ENCODE assay signal across 16 cellular contexts in genomic region chr16:88298166-88298881, GRCh38.
DNase-seq lines count a peak whose midpoint lies in the region; ATAC-seq, FAIRE-seq and TF ChIP-seq lines count a peak whose summit lies in the region.
"Had no signal": no experiment of that assay in that cellular context is flagged by ENCODE, and none has a peak within 500 bp of the region (broad histone marks: within the 10 kb centered on the region; RNA-seq: fewer than 3 reads in every experiment).

No MANE protein-coding gene starts in this region.

- no peaks in the 10 kb centered on the region for H3K9me3 Mint-ChIP-seq in endothelial cell (ENCODE audit: unreplicated experiment)
- H3K9me3 Mint-ChIP-seq in naive thymus-derived CD4-positive, alpha-beta T cell: peaks cover 0 to 4% (median 0%) of the 10 kb centered on the region in 11 donors
- H3K9me3 Mint-ChIP-seq: immature natural killer cell had no signal

- dilution Hi-C loops in keratinocyte (cut with MboI; ENCODE audit: extremely low pct_ligation_motif_present, low sequenced_read_pairs): no loop called here

- BruUV-seq in PC-3 (replicated peaks; lab: Mats Ljungman, UMichigan): no TSS peak

- H3K27me3 Mint-ChIP-seq in endothelial cell (ENCODE audit: unreplicated experiment): peaks cover 4% of the 10 kb centered on the region
- H3K27me3 Mint-ChIP-seq in naive thymus-derived CD4-positive, alpha-beta T cell: peaks cover 0 to 19% (median 11%) of the 10 kb centered on the region in 5 donors

- H3K4me3 Mint-ChIP-seq in endothelial cell (ENCODE audit: unreplicated experiment): peak overlapping the region; percentile 31
- no peak overlapping the region for H3K4me3 Mint-ChIP-seq in naive thymus-derived CD4-positive, alpha-beta T cell
- H3K4me3 Mint-ChIP-seq: immature natural killer cell, naive B cell had no signal

- peak; percentile 35 for ATAC-seq in PC-3
- ATAC-seq in activated CD4-positive, CD25-positive, alpha-beta regulatory T cell treated with anti-CD3 and anti-CD28 coated beads, Interleukin-2, amount 50 U/mL, for 24 hours: no peak
- ATAC-seq in naive thymus-derived CD4-positive, alpha-beta T cell: no peak

- H3K9me2 ChIP-seq in PC-3 (replicated peaks; ENCODE audit: low read length): no peaks in the 10 kb centered on the region

- intact Hi-C loops in PC-3 (cut with micrococcal nuclease) (no loop called here), testis (cut with DNase I; ENCODE audit: low total_unique reads) (no loop called here), esophagus muscularis mucosa (cut with DNase I) (no loop called here)
- intact Hi-C loops in naive thymus-derived CD4-positive, alpha-beta T cell (cut with micrococcal nuclease): no loop called here

- H3K4me1 Mint-ChIP-seq in endothelial cell (ENCODE audit: unreplicated experiment): peaks cover 7% of the 10 kb centered on the region
- H3K4me1 Mint-ChIP-seq in naive thymus-derived CD4-positive, alpha-beta T cell: peaks cover 0 to 7% (median 0%) of the 10 kb centered on the region in 7 donors
- H3K4me1 Mint-ChIP-seq: naive B cell had no signal

- no peak for TF ChIP-seq EP300 in esophagus muscularis mucosa (IDR thresholded peaks at IDR 0.05)

- peak; percentile 90 for FAIRE-seq in keratinocyte (lab: Jason Lieb, UNC)

- H3K9me1 ChIP-seq in keratinocyte (ENCODE audit: control insufficient read depth, extremely low read depth, insufficient read depth, low read length): no peaks in the 10 kb centered on the region

- POLR2A ChIA-PET in PC-3 (lab: Charles Lee; ENCODE audit: unreplicated experiment): interaction anchor here (0.7 kb wide), 1 partner anchor 225 kb away, joined by 4 read pairs; no protein-coding TSS in a partner anchor
- POLR2A ChIA-PET in naive thymus-derived CD4-positive, alpha-beta T cell (lab: Charles Lee): no interaction called here

- H3K4me1 ChIP-seq in PC-3 (ENCODE audit: insufficient read depth, low read length): no peaks in the 10 kb centered on the region; the same call in 1 of the 2 replicates
- H3K4me1 ChIP-seq in keratinocyte (ENCODE audit: control insufficient read depth, extremely low read depth, insufficient read depth, low read length): peaks cover 39% of the 10 kb centered on the region
- H3K4me1 ChIP-seq in testis: peaks cover 29% of the 10 kb centered on the region
- no peaks in the 10 kb centered on the region for H3K4me1 ChIP-seq in naive thymus-derived CD4-positive, alpha-beta T cell (ENCODE audit: control insufficient read depth in 2 of 2, insufficient read depth in 2 of 2, low read length in 2 of 2)
- H3K4me1 ChIP-seq in esophagus muscularis mucosa: peaks cover 0 to 8% (median 3%) of the 10 kb centered on the region in 4 donors

- WGBS in testis, 2 donors: 37 to 43% methylated on average over 16 of the region's 16 CpGs
- WGBS in esophagus muscularis mucosa: 53% methylated on average over 15 of the region's 16 CpGs

- DNase-seq in PC-3 (no peak), endothelial cell (ENCODE audit: low spot score) (no peak), keratinocyte (ENCODE audit: low read depth, low spot score) (peak; percentile 55), testis (peak; percentile 73), esophagus muscularis mucosa (ENCODE audit: extremely low spot score) (no peak)
- DNase-seq in naive thymus-derived CD4-positive, alpha-beta T cell: no peak
- DNase-seq in effector CD4-positive, alpha-beta T cell: no peak
- DNase-seq: activated CD4-positive, alpha-beta T cell treated with anti-CD3 and anti-CD28 coated beads, Interleukin-2, amount 50 U/mL, for 4 hours; caudate nucleus; erythroblast; immature natural killer cell; naive B cell; NCI-H1092 treated with DMSO at 0.1 percent for 48 hours; NCI-H524; T-helper 9 cell had no signal

- H3K4me3 ChIP-seq in PC-3 (ENCODE audit: low read length) (no peak overlapping the region), keratinocyte (ENCODE audit: control insufficient read depth in 2 of 3, extremely low read depth in 1 of 3, insufficient read depth in 2 of 3, low read depth in 1 of 3, low read length in 3 of 3) (peak overlapping the region in 1 of 3 experiments; percentile 38), testis (no peak overlapping the region), esophagus muscularis mucosa (no peak overlapping the region)
- no peak overlapping the region for H3K4me3 ChIP-seq in naive thymus-derived CD4-positive, alpha-beta T cell (ENCODE audit: low read length)

- H3K36me3 ChIP-seq in PC-3 (ENCODE audit: low read depth, low read length) (no peaks in the 10 kb centered on the region), keratinocyte (ENCODE audit: control insufficient read depth in 2 of 2, extremely low read depth in 1 of 2, insufficient read depth in 2 of 2, low read length in 2 of 2) (no peaks in the 10 kb centered on the region), testis (ENCODE audit: low read depth, missing control alignments) (no peaks in the 10 kb centered on the region), esophagus muscularis mucosa (no peaks in the 10 kb centered on the region)
- H3K36me3 ChIP-seq in naive thymus-derived CD4-positive, alpha-beta T cell (ENCODE audit: control insufficient read depth in 2 of 3, insufficient read depth in 3 of 3, low read length in 3 of 3): no peaks in the 10 kb centered on the region

- no peak for TF ChIP-seq CTCF in PC-3 (conservative IDR thresholded peaks at IDR 0.05; ENCODE audit: low read depth, low read length)
- no peak for TF ChIP-seq CTCF in endothelial cell (IDR thresholded peaks at IDR 0.05; ENCODE audit: unreplicated experiment)
- no peak for TF ChIP-seq CTCF in keratinocyte (optimal IDR thresholded peaks at IDR 0.05 in 1 of 3, IDR thresholded peaks at IDR 0.05 in 1 of 3, conservative IDR thresholded peaks at IDR 0.05 in 1 of 3; ENCODE audit: extremely low read depth in 1 of 3, insufficient read depth in 2 of 3, low read length in 3 of 3)
- no peak for TF ChIP-seq CTCF in testis (IDR thresholded peaks at IDR 0.05)
- no peak for TF ChIP-seq CTCF in esophagus muscularis mucosa (IDR thresholded peaks at IDR 0.05)

- H3K9me3 ChIP-seq in PC-3 (ENCODE audit: low read length) (no peaks in the 10 kb centered on the region), keratinocyte (ENCODE audit: control insufficient read depth, low read depth, low read length) (no peaks in the 10 kb centered on the region), testis (no peaks in the 10 kb centered on the region), esophagus muscularis mucosa (no peaks in the 10 kb centered on the region)
- no peaks in the 10 kb centered on the region for H3K9me3 ChIP-seq in naive thymus-derived CD4-positive, alpha-beta T cell (ENCODE audit: control insufficient read depth in 2 of 3, low read length in 3 of 3)

- H3K79me2 ChIP-seq in PC-3 (ENCODE audit: low read length): no peaks in the 10 kb centered on the region
- H3K79me2 ChIP-seq in keratinocyte (ENCODE audit: control insufficient read depth, insufficient read depth, low read length): no peaks in the 10 kb centered on the region

- H4K20me1 ChIP-seq in PC-3 (ENCODE audit: low read length) (no peaks in the 10 kb centered on the region), keratinocyte (ENCODE audit: control insufficient read depth, extremely low read depth, insufficient read depth, low read length) (no peaks in the 10 kb centered on the region)

- no peak overlapping the region for H3K9ac ChIP-seq in PC-3 (ENCODE audit: low read length)
- H3K9ac ChIP-seq in keratinocyte (ENCODE audit: control insufficient read depth, extremely low read depth, insufficient read depth, low read length): peak overlapping the region; percentile 59

- H3K27ac ChIP-seq in PC-3 (ENCODE audit: low read length) (no peak overlapping the region), keratinocyte (ENCODE audit: control insufficient read depth, insufficient read depth, low read length) (peak overlapping the region; percentile 73), testis (peak overlapping the region; percentile 16 to 31), esophagus muscularis mucosa (replicated peaks in 1 of 4) (no peak overlapping the region)
- H3K27ac ChIP-seq in naive thymus-derived CD4-positive, alpha-beta T cell (ENCODE audit: low read depth, low read length): no peak overlapping the region

- H2AFZ ChIP-seq in PC-3 (ENCODE audit: low read length) (no peak overlapping the region), keratinocyte (ENCODE audit: control insufficient read depth, low read length) (peak overlapping the region; percentile 24)

- H3K4me2 ChIP-seq in PC-3 (ENCODE audit: low read length) (no peak overlapping the region), keratinocyte (ENCODE audit: control insufficient read depth, extremely low read depth, insufficient read depth, low read depth, low read length) (peak overlapping the region; percentile 67)

- no peaks in the 10 kb centered on the region for H3F3A ChIP-seq in PC-3 (ENCODE audit: low read length, unreplicated experiment)

- CTCF ChIA-PET in PC-3 (lab: Charles Lee): no interaction called here
- CTCF ChIA-PET in naive thymus-derived CD4-positive, alpha-beta T cell (lab: Charles Lee): no interaction called here

- H3K27ac Mint-ChIP-seq in endothelial cell (ENCODE audit: unreplicated experiment): no peak overlapping the region
- H3K27ac Mint-ChIP-seq in naive thymus-derived CD4-positive, alpha-beta T cell: no peak overlapping the region
- H3K27ac Mint-ChIP-seq: immature natural killer cell had no signal

- no peak for TF ChIP-seq POLR2A in testis (IDR thresholded peaks at IDR 0.05)
- TF ChIP-seq POLR2A in esophagus muscularis mucosa (IDR thresholded peaks at IDR 0.05; ENCODE audit: low read depth): no peak

- H3K36me3 Mint-ChIP-seq in endothelial cell (ENCODE audit: low read depth, unreplicated experiment): no peaks in the 10 kb centered on the region
- H3K36me3 Mint-ChIP-seq in naive thymus-derived CD4-positive, alpha-beta T cell: no peaks in the 10 kb centered on the region
- H3K36me3 Mint-ChIP-seq: immature natural killer cell, naive B cell had no signal

- H3K27me3 ChIP-seq in PC-3 (ENCODE audit: low read length): no peaks in the 10 kb centered on the region
- H3K27me3 ChIP-seq in keratinocyte (ENCODE audit: control insufficient read depth, extremely low read depth, insufficient read depth, low read length): peaks cover 7% of the 10 kb centered on the region
- no peaks in the 10 kb centered on the region for H3K27me3 ChIP-seq in testis
- no peaks in the 10 kb centered on the region for H3K27me3 ChIP-seq in naive thymus-derived CD4-positive, alpha-beta T cell (ENCODE audit: control insufficient read depth in 2 of 2, insufficient read depth in 2 of 2, low read length in 2 of 2)
- peaks cover 0 to 24% (median 0%) of the 10 kb centered on the region in 4 donors for H3K27me3 ChIP-seq in esophagus muscularis mucosa

Comparison
In these comparisons a context has a peak if more than half of its experiments do, and no peak if none do; other contexts are left out.
1. DNase-seq: peak in keratinocyte (single experiment) and testis (single experiment); none in PC-3 (single experiment), endothelial cell (single experiment), naive thymus-derived CD4-positive, alpha-beta T cell (0 of 9), esophagus muscularis mucosa (single experiment) and effector CD4-positive, alpha-beta T cell (single experiment).
2. H3K27ac ChIP-seq: peak in keratinocyte (single experiment) and testis (2 of 2); none in PC-3 (single experiment), naive thymus-derived CD4-positive, alpha-beta T cell (single experiment) and esophagus muscularis mucosa (0 of 4).